Comparison of ENCODE assay signal across 8 cellular contexts in the genomic region with DNA sequence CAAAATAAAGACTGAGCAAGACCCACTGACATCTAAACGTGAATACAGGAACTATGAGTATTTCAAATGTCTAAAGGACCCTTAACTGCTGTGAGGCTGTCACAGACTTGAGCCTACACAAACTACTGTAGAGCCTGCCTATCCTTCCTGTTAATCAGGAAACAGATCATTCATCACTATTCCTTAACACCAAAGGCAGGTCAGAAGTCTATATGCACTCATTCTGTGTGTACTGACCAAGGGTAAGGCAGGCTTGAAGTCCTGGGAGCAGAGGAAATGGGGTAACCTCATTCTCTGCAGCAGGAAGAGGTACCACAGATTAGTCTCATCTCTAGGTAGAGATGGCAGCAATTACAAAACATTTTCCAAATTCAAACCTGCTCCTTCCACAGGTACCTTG. TPM values are rescaled to one million over a fixed set of nuclear protein-coding genes. Genes with fewer than 3 reads are reported as not detected.
DNase-seq lines count a peak whose midpoint lies in the region; FAIRE-seq and TF ChIP-seq lines count a peak whose summit lies in the region.
"Had no signal": no experiment of that assay in that cellular context is flagged by ENCODE, and none has a peak within 500 bp of the region (broad histone marks: within the 10 kb centered on the region; RNA-seq: fewer than 3 reads in every experiment).

No MANE protein-coding gene starts in this region.

- H3K4me1 ChIP-seq in Loucy (ENCODE audit: insufficient read depth, low read length, poor library complexity, severe bottlenecking) (peaks cover 28% of the 10 kb centered on the region), colonic mucosa (peaks cover 24% of the 10 kb centered on the region), tibial artery (peaks cover 0 to 99% (median 69%) of the 10 kb centered on the region in 4 donors)

- H3K9me2 ChIP-seq in Loucy (replicated peaks; ENCODE audit: low read depth, low read length): no peaks in the 10 kb centered on the region

- H4K20me1 ChIP-seq in Loucy (ENCODE audit: insufficient read depth, low read length, poor library complexity, severe bottlenecking): peaks cover 23% of the 10 kb centered on the region

- TF ChIP-seq CTCF in Loucy (conservative IDR thresholded peaks at IDR 0.05; ENCODE audit: low read length): no peak
- TF ChIP-seq CTCF in colonic mucosa (IDR thresholded peaks at IDR 0.05): no peak
- TF ChIP-seq CTCF in tibial artery (IDR thresholded peaks at IDR 0.05): no peak

- no peak overlapping the region for H2AFZ ChIP-seq in Loucy (ENCODE audit: low read length)

- intact Hi-C loops in colonic mucosa (cut with DNase I) (no loop called here), tibial artery (cut with DNase I; ENCODE audit: low total_unique reads) (no loop called here)

- FAIRE-seq in urothelium cell line (lab: Jason Lieb, UNC): no peak

- peaks cover 74% of the 10 kb centered on the region for H3K79me2 ChIP-seq in Loucy (ENCODE audit: insufficient read depth, low read length)

- H3K9ac ChIP-seq in Loucy (ENCODE audit: low read depth, low read length, poor library complexity, severe bottlenecking) (peak overlapping the region; percentile 43), colonic mucosa (ENCODE audit: low read depth in 2 of 2, low read length in 2 of 2) (peak overlapping the region in 1 of 2 donors; percentile 55)

- H3K4me3 ChIP-seq in Loucy (ENCODE audit: low read length, poor library complexity, severe bottlenecking) (peak overlapping the region; percentile 30), colonic mucosa (no peak overlapping the region), tibial artery (no peak overlapping the region)

- no peaks in the 10 kb centered on the region for H3K36me3 ChIP-seq in Loucy (ENCODE audit: insufficient read depth, low read length)
- no peaks in the 10 kb centered on the region for H3K36me3 ChIP-seq in colonic mucosa
- H3K36me3 ChIP-seq in tibial artery: no peaks in the 10 kb centered on the region

- H3K4me2 ChIP-seq in Loucy (ENCODE audit: low read depth, low read length, poor library complexity, severe bottlenecking): peak overlapping the region; percentile 45

- peak overlapping the region; percentile 60 for H3K27ac ChIP-seq in colonic mucosa
- H3K27ac ChIP-seq in tibial artery: peak overlapping the region; percentile 60 to 62

- DNase-seq in colonic mucosa (no peak), lung microvascular endothelial cell (ENCODE audit: low read depth in 2 of 2) (peak; percentile 43 to 77), tibial artery (no peak), urothelium cell line (ENCODE audit: low spot score) (no peak), NCI-H2227 (lab: John Stamatoyannopoulos, UW; ENCODE audit: unreplicated experiment) (no peak), anterior cingulate cortex (lab: John Stamatoyannopoulos, UW) (no peak)
- DNase-seq: nephron progenitor cell had no signal

- H3K27me3 ChIP-seq in Loucy (ENCODE audit: insufficient read depth, low read length, poor library complexity, severe bottlenecking) (no peaks in the 10 kb centered on the region), colonic mucosa (no peaks in the 10 kb centered on the region), tibial artery (no peaks in the 10 kb centered on the region)

- H3K9me3 ChIP-seq in Loucy (ENCODE audit: insufficient read depth, low read depth, low read length): no peaks in the 10 kb centered on the region
- H3K9me3 ChIP-seq in colonic mucosa: no peaks in the 10 kb centered on the region
- H3K9me3 ChIP-seq in tibial artery: no peaks in the 10 kb centered on the region

- H3F3A ChIP-seq in Loucy (ENCODE audit: low read depth): no peaks in the 10 kb centered on the region

RNA-seq across cellular contexts. Expression of a gene that starts 30.7 kb away (rescaled TPM):
- 100 to 1,000 TPM; 111 to 159 TPM for total RNA-seq in colonic mucosa
- total RNA-seq in lung microvascular endothelial cell: 88.5 and 130 TPM in 2 replicates

Comparison
In these comparisons a context has a peak if more than half of its experiments do, and no peak if none do; other contexts are left out.
1. DNase-seq: peak in lung microvascular endothelial cell (2 of 2); none in colonic mucosa (single experiment), tibial artery (0 of 2), urothelium cell line (single experiment), NCI-H2227 (single experiment) and anterior cingulate cortex (0 of 58).